In the genomic region with DNA sequence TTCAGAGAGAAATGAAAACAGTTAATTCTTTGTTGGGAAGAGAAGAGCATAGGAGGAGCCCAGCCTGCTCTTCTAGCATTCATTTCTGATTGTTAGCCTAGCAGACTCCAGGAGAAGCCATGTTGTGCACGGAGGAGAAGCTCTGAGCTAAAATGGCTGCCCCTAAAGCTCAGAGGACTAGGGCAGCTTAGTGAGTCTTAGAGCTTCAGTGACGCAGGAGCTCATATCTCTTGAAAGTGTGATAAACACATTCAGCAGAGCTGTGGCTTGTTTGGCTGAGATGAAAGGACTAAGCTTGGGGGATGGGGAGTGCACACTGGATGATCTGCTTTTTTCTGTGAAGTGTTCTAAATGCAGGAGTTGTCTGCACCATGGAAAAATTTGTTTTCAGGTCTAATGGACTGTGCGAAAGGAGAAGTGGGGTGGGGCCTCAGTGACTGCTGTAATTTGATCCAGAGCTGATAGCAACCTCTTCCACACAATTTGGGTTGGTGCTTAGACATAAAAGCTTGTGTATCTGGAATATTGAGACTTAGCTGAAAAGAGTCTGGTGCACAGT, we compare ENCODE assay signal across 8 cellular contexts. TPM values are rescaled to one million over a fixed set of nuclear protein-coding genes. Genes with fewer than 3 reads are reported as not detected.
DNase-seq lines count a peak whose midpoint lies in the region; ATAC-seq and TF ChIP-seq lines count a peak whose summit lies in the region.

No MANE protein-coding gene starts in this region.

- H3K4me3 ChIP-seq in cardiac fibroblast (replicated peaks in 1 of 2; ENCODE audit: low read depth in 2 of 2, low read length in 2 of 2): no peak overlapping the region
- no peak overlapping the region for H3K4me3 ChIP-seq in kidney epithelial cell (ENCODE audit: low read depth, low read length)
- H3K4me3 ChIP-seq in stomach: peak overlapping the region in 1 of 4 donors; percentile 13

- DNase-seq in G401 (ENCODE audit: low spot score): peak; percentile 51
- peak; percentile 94 for DNase-seq in NCI-H2107 treated with DMSO at 0.1 percent for 48 hours (lab: John Stamatoyannopoulos, UW; ENCODE audit: unreplicated experiment)
- peak; percentile 50 to 93 for DNase-seq in cardiac fibroblast (ENCODE audit: low read depth in 2 of 2)
- DNase-seq in kidney epithelial cell (ENCODE audit: low read depth): peak; percentile 32
- DNase-seq in stomach: no peak

- TF ChIP-seq POLR2A in stomach (IDR thresholded peaks at IDR 0.05): no peak

- TF ChIP-seq CTCF in cardiac fibroblast (IDR thresholded peaks at IDR 0.05; ENCODE audit: low read depth, low read length): no peak
- no peak for TF ChIP-seq CTCF in kidney epithelial cell (IDR thresholded peaks at IDR 0.05; ENCODE audit: insufficient read depth, low read length, poor library complexity, severe bottlenecking)
- TF ChIP-seq CTCF in stomach (IDR thresholded peaks at IDR 0.05): no peak

- H3K4me1 ChIP-seq in stomach: peaks cover 15 to 36% (median 26%) of the 10 kb centered on the region in 4 donors

- H3K27me3 ChIP-seq in kidney epithelial cell (ENCODE audit: control insufficient read depth, insufficient read depth, low read length) (no peaks in the 10 kb centered on the region), stomach (no peaks in the 10 kb centered on the region)

- ATAC-seq in HG03457 (IDR thresholded peaks at IDR 0.05; ENCODE audit: unreplicated experiment): no peak
- no peak for ATAC-seq in GM21737 (IDR thresholded peaks at IDR 0.05; ENCODE audit: unreplicated experiment)
- no peak for ATAC-seq in HG03442 (IDR thresholded peaks at IDR 0.05; ENCODE audit: unreplicated experiment)

- TF ChIP-seq EP300 in stomach (IDR thresholded peaks at IDR 0.05): no peak

- no peaks in the 10 kb centered on the region for H3K9me3 ChIP-seq in stomach

- intact Hi-C loops in stomach (cut with DNase I; ENCODE audit: low total_unique reads): no loop called here

- in situ Hi-C loops in G401 (cut with HindIII; ENCODE audit: low sequenced_read_pairs): no loop called here

- WGBS in stomach, 5 donors: 14 to 45% (median 15%) methylated on average over 3 of the region's 3 CpGs

- no peaks in the 10 kb centered on the region for H3K36me3 ChIP-seq in kidney epithelial cell (ENCODE audit: control insufficient read depth, insufficient read depth, low read length)
- H3K36me3 ChIP-seq in stomach: peaks cover 6 to 32% (median 26%) of the 10 kb centered on the region in 4 donors

- H3K27ac ChIP-seq in stomach: peak overlapping the region; percentile 20 to 79 (median 78)

RNA-seq across cellular contexts. Expression of a gene that starts 58.5 kb away (rescaled TPM):
- total RNA-seq in G401 (2014; rRNA removed; shearing (Covaris generic)): 0.06 and 0.20 TPM in 2 replicates
- total RNA-seq in kidney epithelial cell (26.2 and 32.1 TPM in 2 replicates), stomach (10 to 100 TPM in 4 of 5 donors, 1 to 10 TPM in 1; 4.9 to 60.1 (median 17.0) TPM)
- 1 to 10 TPM in 2 of 3 donors, under 1 TPM in 1; 0.50 to 1.8 (median 1.5) TPM for polyA plus RNA-seq in stomach
